In the genomic region with DNA sequence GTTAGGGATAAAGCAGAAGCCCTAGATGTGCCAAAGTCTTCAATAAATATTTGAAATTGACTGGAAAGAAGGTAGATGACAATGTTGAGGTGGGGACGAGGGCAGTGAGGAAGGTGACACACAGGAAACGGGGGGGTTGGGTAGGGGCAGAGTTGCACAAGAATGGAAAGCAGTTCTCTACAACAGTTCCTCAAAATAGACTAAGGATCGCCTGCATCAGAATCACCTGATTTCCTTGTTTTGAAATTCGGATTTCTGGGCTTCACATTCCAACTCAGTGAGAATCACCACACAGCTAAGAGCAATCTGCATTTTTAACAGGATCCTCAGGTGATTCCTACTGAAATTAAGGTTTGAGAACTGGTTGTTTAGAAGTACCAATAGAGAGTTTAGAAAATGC, we compare ENCODE assay signal across 9 cellular contexts.
DNase-seq lines count a peak whose midpoint lies in the region; ATAC-seq, FAIRE-seq and TF ChIP-seq lines count a peak whose summit lies in the region.
"Had no signal": no experiment of that assay in that cellular context is flagged by ENCODE, and none has a peak within 500 bp of the region (broad histone marks: within the 10 kb centered on the region; RNA-seq: fewer than 3 reads in every experiment).

No MANE protein-coding gene starts in this region.

- peaks cover 6% of the 10 kb centered on the region for H3K36me3 Mint-ChIP-seq in T-helper 17 cell (ENCODE audit: low read depth)

- no peak for FAIRE-seq in GM12892 (lab: Jason Lieb, UNC)
- FAIRE-seq: G401.6 had no signal

- H3K27me3 Mint-ChIP-seq in T-helper 17 cell, result no peaks in the 10 kb centered on the region

- peak overlapping the region; percentile 66 for H3K27ac Mint-ChIP-seq in T-helper 17 cell

- no peak for TF ChIP-seq POLR2A in GM12892 (IDR thresholded peaks at IDR 0.05; ENCODE audit: low read depth, low read length)

- DNase-seq in AG08395 (ENCODE audit: low spot score) (peak; percentile 6), T-helper 17 cell (no peak), germinal center (ENCODE audit: low spot score) (peak; percentile 52), 8988T (no peak), GM12892 (ENCODE audit: insufficient read length) (no peak), NCI-H128 (lab: John Stamatoyannopoulos, UW; ENCODE audit: unreplicated experiment) (no peak)
- peak; percentile 12 to 24 for DNase-seq in stimulated activated CD4-positive, alpha-beta T cell treated with anti-CD3 and anti-CD28 coated beads, Interleukin-15, amount 100 ng/mL, for 48 hours (ENCODE audit: low read depth in 2 of 2)

- H3K4me1 Mint-ChIP-seq in T-helper 17 cell, result peaks cover 13% of the 10 kb centered on the region

- peaks cover 7% of the 10 kb centered on the region for H3K9me3 ChIP-seq in T-helper 17 cell (ENCODE audit: control insufficient read depth, low read length, poor library complexity, severe bottlenecking)

- ATAC-seq in HG02642 (IDR thresholded peaks at IDR 0.05; ENCODE audit: poor library complexity, unreplicated experiment) (peak; percentile 55), T-helper 17 cell (peak; percentile 55)

- peak overlapping the region; percentile 8 for H3K4me3 Mint-ChIP-seq in T-helper 17 cell

Comparison
In these comparisons a context has a peak if more than half of its experiments do, and no peak if none do; other contexts are left out.
1. DNase-seq: peak in AG08395 (single experiment), germinal center (single experiment) and stimulated activated CD4-positive, alpha-beta T cell treated with anti-CD3 and anti-CD28 coated beads, Interleukin-15, amount 100 ng/mL, for 48 hours (2 of 2); none in T-helper 17 cell (0 of 3), 8988T (single experiment), GM12892 (single experiment) and NCI-H128 (single experiment).